ENCODE assay signal across 1 cellular context in genomic region chr6:116476021-116476678, GRCh38.
TF ChIP-seq lines count a peak whose summit lies in the region.

No MANE protein-coding gene starts in this region.

TF ChIP-seq in HepG2, 621 proteins besides CTCF, POLR2A, EP300 and RAD21 (continued from another document and continues in another):
- TF ChIP-seq GLMP (CRISPR knock-in tag; IDR thresholded peaks at IDR 0.05; ENCODE audit: borderline replicate concordance): no peak
- TF ChIP-seq ZNF614 (CRISPR knock-in tag; IDR thresholded peaks at IDR 0.05; ENCODE audit: borderline replicate concordance): no peak
- TF ChIP-seq ZNF546 (CRISPR knock-in tag; conservative IDR thresholded peaks at IDR 0.05): no peak
- no peak for TF ChIP-seq ERF (CRISPR knock-in tag; IDR thresholded peaks at IDR 0.05)
- no peak for TF ChIP-seq ZBTB40 (IDR thresholded peaks at IDR 0.05)
- TF ChIP-seq ZBTB40 (CRISPR knock-in tag; IDR thresholded peaks at IDR 0.05): no peak
- TF ChIP-seq ZNF207 (IDR thresholded peaks at IDR 0.05; ENCODE audit: borderline replicate concordance): no peak
- TF ChIP-seq IKZF1 (IDR thresholded peaks at IDR 0.05): no peak
- TF ChIP-seq ZNF33A (CRISPR knock-in tag; IDR thresholded peaks at IDR 0.05; ENCODE audit: borderline replicate concordance): no peak
- TF ChIP-seq FOXA3 (CRISPR knock-in tag; IDR thresholded peaks at IDR 0.05): no peak
- no peak for TF ChIP-seq ETV6 (CRISPR knock-in tag; conservative IDR thresholded peaks at IDR 0.05)
- no peak for TF ChIP-seq SMAD9 (CRISPR knock-in tag; IDR thresholded peaks at IDR 0.05)
- no peak for TF ChIP-seq MTA3 (CRISPR knock-in tag; IDR thresholded peaks at IDR 0.05)
- TF ChIP-seq HDAC2 (CRISPR knock-in tag; IDR thresholded peaks at IDR 0.05): no peak
- no peak for TF ChIP-seq DR1 (CRISPR knock-in tag; IDR thresholded peaks at IDR 0.05)
- TF ChIP-seq NFRKB (IDR thresholded peaks at IDR 0.05): no peak
- no peak for TF ChIP-seq ZNF547 (CRISPR knock-in tag; IDR thresholded peaks at IDR 0.05)
- TF ChIP-seq RARA (CRISPR knock-in tag; IDR thresholded peaks at IDR 0.05): peak; percentile 61
- no peak for TF ChIP-seq CBX1 (IDR thresholded peaks at IDR 0.05; ENCODE audit: low read depth)
- TF ChIP-seq NCOA5 (CRISPR knock-in tag; IDR thresholded peaks at IDR 0.05): no peak
- TF ChIP-seq ZFX (CRISPR knock-in tag; IDR thresholded peaks at IDR 0.05; ENCODE audit: low read depth): no peak
- TF ChIP-seq POGK (CRISPR knock-in tag; conservative IDR thresholded peaks at IDR 0.05): no peak
- TF ChIP-seq HOMEZ (CRISPR knock-in tag; IDR thresholded peaks at IDR 0.05; ENCODE audit: low read depth): no peak
- TF ChIP-seq AKNA (CRISPR knock-in tag; IDR thresholded peaks at IDR 0.05; ENCODE audit: borderline replicate concordance): no peak
- no peak for TF ChIP-seq FOXK2 (IDR thresholded peaks at IDR 0.05)
- TF ChIP-seq RARG (CRISPR knock-in tag; IDR thresholded peaks at IDR 0.05; ENCODE audit: low read depth): no peak
- no peak for TF ChIP-seq ZNF253 (CRISPR knock-in tag; IDR thresholded peaks at IDR 0.05; ENCODE audit: borderline replicate concordance)
- TF ChIP-seq MEF2D (CRISPR knock-in tag; IDR thresholded peaks at IDR 0.05): no peak
- no peak for TF ChIP-seq ZIK1 (CRISPR knock-in tag; IDR thresholded peaks at IDR 0.05; ENCODE audit: borderline replicate concordance, low read depth)
- no peak for TF ChIP-seq MTERF4 (CRISPR knock-in tag; IDR thresholded peaks at IDR 0.05)
- TF ChIP-seq SIN3A (IDR thresholded peaks at IDR 0.05; ENCODE audit: borderline replicate concordance, low read depth, low read length): no peak
- no peak for TF ChIP-seq TFDP1 (CRISPR knock-in tag; IDR thresholded peaks at IDR 0.05; ENCODE audit: borderline replicate concordance)
- TF ChIP-seq HNF1B (CRISPR knock-in tag; IDR thresholded peaks at IDR 0.05): 0 out of 2 replicates have a peak, but pooled peaks have one; percentile 32
- peak; percentile 76; the same call in 1 of the 2 replicates for TF ChIP-seq ZNF652 (CRISPR knock-in tag; IDR thresholded peaks at IDR 0.05; ENCODE audit: borderline replicate concordance, low read depth)
- no peak for TF ChIP-seq ARID2 (CRISPR knock-in tag; IDR thresholded peaks at IDR 0.05; ENCODE audit: borderline replicate concordance)
- TF ChIP-seq FOXO1 (CRISPR knock-in tag; IDR thresholded peaks at IDR 0.05): no peak
- no peak for TF ChIP-seq ZNF672 (CRISPR knock-in tag; IDR thresholded peaks at IDR 0.05)
- peak; percentile 31; the same call in 1 of the 2 replicates for TF ChIP-seq GABPB1 (CRISPR knock-in tag; IDR thresholded peaks at IDR 0.05)
- no peak for TF ChIP-seq NFE2L1 (CRISPR knock-in tag; IDR thresholded peaks at IDR 0.05; ENCODE audit: borderline replicate concordance)
- no peak for TF ChIP-seq ZNF510 (CRISPR knock-in tag; IDR thresholded peaks at IDR 0.05; ENCODE audit: low read depth)
